ENCODE assay signal across 28 cellular contexts in genomic region chr19:10560154-10560553, GRCh38. TPM values are rescaled to one million over a fixed set of nuclear protein-coding genes. Genes with fewer than 3 reads are reported as not detected.
"Had no signal": no experiment of that assay in that cellular context is flagged by ENCODE, and none has a peak within 500 bp of the region (broad histone marks: within the 10 kb centered on the region; RNA-seq: fewer than 3 reads in every experiment).

No MANE protein-coding gene starts in this region.

- H3K27ac Mint-ChIP-seq: dendritic cell treated with granulocyte-macrophage colony-stimulating factor and Interleukin-4, amounts not matched to agents 40 ng/mL and 50 ng/mL, for 4 days; endodermal cell; mesothelial cell of epicardium had no signal

- H3K4me1 ChIP-seq: colonic mucosa had no signal

- ATAC-seq: effector memory CD8-positive, alpha-beta T cell; esophagus mucosa; gastrocnemius medialis; heart right ventricle; left cardiac atrium; left lung; left ventricle myocardium superior; lower lobe of right lung; mucosa of descending colon had no signal

- DNase-seq: colonic mucosa; cortex of kidney; effector CD8-positive, alpha-beta T cell; effector memory CD8-positive, alpha-beta T cell; endodermal cell; erythroblast; esophagus squamous epithelium; foreskin fibroblast; foreskin melanocyte; gastrocnemius medialis; glutamatergic neuron; head of caudate nucleus; heart right ventricle; hippocampal formation; left cardiac atrium; left lung; lower lobe of right lung; mesenchymal stem cell; mucosa of descending colon; naive B cell had no signal

- H3K9me3 ChIP-seq: colonic mucosa, esophagus squamous epithelium, gastrocnemius medialis, heart right ventricle, left lung, lower lobe of right lung, mucosa of descending colon had no signal

- H3K27me3 Mint-ChIP-seq: dendritic cell treated with granulocyte-macrophage colony-stimulating factor and Interleukin-4, amounts not matched to agents 40 ng/mL and 50 ng/mL, for 4 days; effector memory CD8-positive, alpha-beta T cell; naive B cell had no signal

- H3K9me3 Mint-ChIP-seq: dendritic cell treated with granulocyte-macrophage colony-stimulating factor and Interleukin-4, amounts not matched to agents 40 ng/mL and 50 ng/mL, for 4 days; effector memory CD8-positive, alpha-beta T cell; endodermal cell; mesothelial cell of epicardium; naive B cell had no signal

- H3K4me3 Mint-ChIP-seq: dendritic cell treated with granulocyte-macrophage colony-stimulating factor and Interleukin-4, amounts not matched to agents 40 ng/mL and 50 ng/mL, for 4 days; effector memory CD8-positive, alpha-beta T cell; endodermal cell; mesothelial cell of epicardium; naive B cell had no signal

- H3K36me3 Mint-ChIP-seq: naive B cell had no signal

- H3K27me3 ChIP-seq: colonic mucosa, esophagus squamous epithelium, gastrocnemius medialis, heart right ventricle, left lung had no signal

- H3K27ac ChIP-seq: colonic mucosa, epithelial cell of prostate, esophagus squamous epithelium, gastrocnemius medialis, heart right ventricle, left lung, lower lobe of right lung had no signal

- H3K4me3 ChIP-seq: colonic mucosa, esophagus squamous epithelium, gastrocnemius medialis, heart right ventricle, left lung, lower lobe of right lung, mucosa of descending colon had no signal

RNA-seq across cellular contexts. Expression of gene AP1M2, which starts 27.0 kb away (rescaled TPM):
- total RNA-seq: dermis microvascular lymphatic vessel endothelial cell, heart right ventricle, left ventricle myocardium superior, lung microvascular endothelial cell, myocyte had no signal
- polyA plus RNA-seq: heart right ventricle had no signal

RNA-seq across cellular contexts. Expression of gene S1PR5, which starts 42.9 kb away (rescaled TPM):
- total RNA-seq: colonic mucosa, dermis microvascular lymphatic vessel endothelial cell, gastrocnemius medialis, left ventricle myocardium superior had no signal
